12 cellular contexts compared by ENCODE assay signal in genomic region chr14:55599250-55599879, GRCh38. TPM values are rescaled to one million over a fixed set of nuclear protein-coding genes. Genes with fewer than 3 reads are reported as not detected.
DNase-seq lines count a peak whose midpoint lies in the region; ATAC-seq and TF ChIP-seq lines count a peak whose summit lies in the region.
"Had no signal": no experiment of that assay in that cellular context is flagged by ENCODE, and none has a peak within 500 bp of the region (broad histone marks: within the 10 kb centered on the region; RNA-seq: fewer than 3 reads in every experiment).

No MANE protein-coding gene starts in this region.

- H2AFZ ChIP-seq in smooth muscle cell (ENCODE audit: low read depth): no peak overlapping the region

- peaks cover 91% of the 10 kb centered on the region for H3K79me2 ChIP-seq in smooth muscle cell (ENCODE audit: low read depth)

- no peak overlapping the region for H3K9ac ChIP-seq in smooth muscle cell (ENCODE audit: low read depth)

- H3K4me3 ChIP-seq in epithelial cell of esophagus (ENCODE audit: low read length) (no peak overlapping the region), smooth muscle cell (no peak overlapping the region)
- H3K4me3 ChIP-seq: spleen had no signal

- peak overlapping the region; percentile 84 for H3K27ac ChIP-seq in smooth muscle cell (ENCODE audit: low read depth)
- H3K27ac ChIP-seq: spleen had no signal

- H3K36me3 ChIP-seq in smooth muscle cell (ENCODE audit: low read depth): no peaks in the 10 kb centered on the region

- peaks cover 36% of the 10 kb centered on the region for H4K20me1 ChIP-seq in smooth muscle cell (ENCODE audit: low read depth)

- peaks cover 11% of the 10 kb centered on the region for H3K4me1 ChIP-seq in smooth muscle cell (ENCODE audit: low read depth)

- 78% methylated on average over 14 of the region's 14 CpGs for WGBS in smooth muscle cell (ENCODE audit: low lambda C conversion rate)

- DNase-seq in NCI-H1105 treated with DMSO at 0.1 percent for 48 hours (lab: John Stamatoyannopoulos, UW) (peak; percentile 12), NCI-H1105 (lab: John Stamatoyannopoulos, UW) (no peak), NCI-H748 treated with DMSO at 0.1 percent for 48 hours (lab: John Stamatoyannopoulos, UW) (peak; percentile 53), epithelial cell of esophagus (ENCODE audit: low read depth) (peak; percentile 79), smooth muscle cell (lab: John Stamatoyannopoulos, UW; ENCODE audit: unreplicated experiment) (no peak), Kasumi-1 (lab: John Stamatoyannopoulos, UW) (no peak), Ammon's horn (ENCODE audit: low spot score) (no peak)
- DNase-seq: anterior cingulate cortex, DND-41, NCI-H2107, spleen had no signal

- peaks cover 24% of the 10 kb centered on the region for H3F3A ChIP-seq in smooth muscle cell (ENCODE audit: low read depth)

- H3K4me2 ChIP-seq in smooth muscle cell: no peak overlapping the region

- TF ChIP-seq CTCF in epithelial cell of esophagus (IDR thresholded peaks at IDR 0.05; ENCODE audit: insufficient read depth, low read depth, low read length, missing control alignments) (no peak), smooth muscle cell (IDR thresholded peaks at IDR 0.05; ENCODE audit: borderline replicate concordance, insufficient read depth, poor library complexity, severe bottlenecking) (no peak)

- no peaks in the 10 kb centered on the region for H3K27me3 ChIP-seq in smooth muscle cell (ENCODE audit: low read depth)
- H3K27me3 ChIP-seq: spleen had no signal

- H3K9me3 ChIP-seq in smooth muscle cell (replicated peaks; ENCODE audit: low read depth): no peaks in the 10 kb centered on the region

- ATAC-seq in GM21717 (IDR thresholded peaks at IDR 0.05; ENCODE audit: unreplicated experiment): no peak

RNA-seq across cellular contexts. Expression of gene KTN1, which starts 19.4 kb away (rescaled TPM):
- 117 and 119 TPM in 2 replicates for total RNA-seq in smooth muscle cell
- 84.8 and 148 TPM in 2 replicates for polyA plus RNA-seq in smooth muscle cell

Comparison
In these comparisons a context has a peak if more than half of its experiments do, and no peak if none do; other contexts are left out.
1. DNase-seq: peak in NCI-H1105 treated with DMSO at 0.1 percent for 48 hours (single experiment), NCI-H748 treated with DMSO at 0.1 percent for 48 hours (single experiment) and epithelial cell of esophagus (single experiment); none in NCI-H1105 (single experiment), smooth muscle cell (single experiment), Kasumi-1 (0 of 2) and Ammon's horn (single experiment).